Comparison of ENCODE assay signal across 14 cellular contexts in genomic region chr9:136558373-136558772, GRCh38. TPM values are rescaled to one million over a fixed set of nuclear protein-coding genes. Genes with fewer than 3 reads are reported as not detected.
DNase-seq lines count a peak whose midpoint lies in the region; ATAC-seq lines count a peak whose summit lies in the region.
"Had no signal": no experiment of that assay in that cellular context is flagged by ENCODE, and none has a peak within 500 bp of the region (broad histone marks: within the 10 kb centered on the region; RNA-seq: fewer than 3 reads in every experiment).

No MANE protein-coding gene starts in this region.

- peaks cover 0 to 3% (median 0%) of the 10 kb centered on the region in 5 donors for H3K9me3 ChIP-seq in subcutaneous abdominal adipose tissue (ENCODE audit: control insufficient read depth in 5 of 5, low read length in 5 of 5)
- H3K9me3 ChIP-seq: colonic mucosa had no signal

- peak overlapping the region; percentile 81 for H3K27ac ChIP-seq in subcutaneous abdominal adipose tissue (ENCODE audit: low read depth, low read length)
- H3K27ac ChIP-seq: 22Rv1, colonic mucosa had no signal

- peaks cover 0 to 5% (median 0%) of the 10 kb centered on the region in 5 donors for H3K27me3 ChIP-seq in subcutaneous abdominal adipose tissue (ENCODE audit: control insufficient read depth in 5 of 5, insufficient read depth in 4 of 5, low read length in 5 of 5)
- H3K27me3 ChIP-seq: colonic mucosa, MG63, tibial nerve had no signal

- H3K4me1 ChIP-seq in subcutaneous abdominal adipose tissue (ENCODE audit: control insufficient read depth in 5 of 5, insufficient read depth in 5 of 5, low read length in 5 of 5), result peaks cover 7 to 38% (median 26%) of the 10 kb centered on the region in 5 donors
- H3K4me1 ChIP-seq: colonic mucosa had no signal

- H3K36me3 ChIP-seq in subcutaneous abdominal adipose tissue (ENCODE audit: control insufficient read depth in 5 of 5, insufficient read depth in 5 of 5, low read length in 5 of 5), result no peaks in the 10 kb centered on the region
- H3K36me3 ChIP-seq: colonic mucosa, MG63, tibial nerve had no signal

- no peak overlapping the region for H3K9ac ChIP-seq in subcutaneous abdominal adipose tissue (ENCODE audit: low read length in 5 of 5)

- DNase-seq in SIG-M5 treated with dmso at 0.1 percent for 504 hours (lab: John Stamatoyannopoulos, UW; ENCODE audit: unreplicated experiment) (peak; percentile 41), SIG-M5 (lab: John Stamatoyannopoulos, UW) (no peak), SKM-1 (lab: John Stamatoyannopoulos, UW; ENCODE audit: unreplicated experiment) (peak; percentile 28), left lobe of liver (ENCODE audit: low spot score) (no peak), HK-2 (ENCODE audit: unreplicated experiment) (no peak), SHP77 treated with DMSO at 0.1 percent for 48 hours (lab: John Stamatoyannopoulos, UW) (no peak)
- DNase-seq: colonic mucosa; naive thymus-derived CD8-positive, alpha-beta T cell; NCI-H345 had no signal

- ATAC-seq in left lobe of liver (peak; percentile 3), GM18498 (IDR thresholded peaks at IDR 0.05; ENCODE audit: unreplicated experiment) (no peak)
- ATAC-seq: naive thymus-derived CD8-positive, alpha-beta T cell had no signal

- H3K4me3 ChIP-seq in subcutaneous abdominal adipose tissue (ENCODE audit: low read depth in 1 of 5, low read length in 5 of 5), result peak overlapping the region in 1 of 5 donors; percentile 15
- H3K4me3 ChIP-seq: colonic mucosa, MG63, tibial nerve had no signal

RNA-seq across cellular contexts. Expression of gene NOTCH1, which starts 12.5 kb away (rescaled TPM):
- 31.9 TPM for total RNA-seq in left lobe of liver

Comparison
In these comparisons a context has a peak if more than half of its experiments do, and no peak if none do; other contexts are left out.
1. DNase-seq: peak in SIG-M5 treated with dmso at 0.1 percent for 504 hours (single experiment) and SKM-1 (single experiment); none in SIG-M5 (single experiment), left lobe of liver (single experiment), HK-2 (single experiment) and SHP77 treated with DMSO at 0.1 percent for 48 hours (single experiment).